15 cellular contexts compared by ENCODE assay signal in the genomic region with DNA sequence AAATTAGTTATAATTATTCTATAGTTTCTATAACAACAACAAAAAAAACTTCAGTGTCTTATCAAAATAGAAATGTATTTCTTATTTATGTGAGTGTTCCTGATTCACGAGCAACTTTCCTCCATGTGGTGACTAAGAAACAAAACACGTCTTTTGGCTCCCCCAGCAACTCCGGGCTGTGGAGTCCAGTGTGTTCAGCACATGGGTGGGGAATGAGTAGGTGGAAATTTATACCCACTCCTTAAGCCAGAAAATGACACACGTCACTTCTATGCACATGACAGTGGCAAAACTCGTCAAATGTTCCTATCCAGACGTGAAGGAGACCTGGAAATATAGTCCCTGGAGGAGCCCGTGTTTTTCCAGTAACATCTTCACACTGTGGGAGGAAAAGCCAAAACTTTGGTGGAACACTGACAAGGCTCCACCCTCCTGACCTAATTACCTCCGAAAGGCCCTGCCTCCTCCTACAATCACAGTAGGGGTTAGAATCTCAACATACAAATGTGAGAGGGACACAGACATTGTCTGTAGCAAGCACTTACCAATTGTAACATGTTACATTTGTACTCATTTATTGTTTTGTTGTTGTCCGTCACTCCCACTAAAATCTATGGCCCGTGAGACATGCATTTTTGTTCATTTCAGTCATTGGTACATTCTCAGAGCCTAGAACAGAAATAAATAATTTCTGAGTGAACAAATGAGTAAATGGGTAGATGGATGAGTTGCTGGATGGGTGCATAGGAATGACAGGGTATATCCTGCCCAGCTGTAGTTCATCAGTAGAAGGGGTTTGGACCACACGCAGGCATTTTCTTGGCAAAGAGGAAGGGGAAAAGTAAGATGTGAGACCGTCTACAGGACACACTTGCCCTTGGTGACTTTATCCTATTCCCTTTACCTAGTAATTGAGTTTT.
DNase-seq lines count a peak whose midpoint lies in the region; ATAC-seq, FAIRE-seq and TF ChIP-seq lines count a peak whose summit lies in the region.
"Had no signal": no experiment of that assay in that cellular context is flagged by ENCODE, and none has a peak within 500 bp of the region (broad histone marks: within the 10 kb centered on the region; RNA-seq: fewer than 3 reads in every experiment).

No MANE protein-coding gene starts in this region.

- no peak overlapping the region for H3K56ac ChIP-seq in IMR-90 (ENCODE audit: extremely low read depth, insufficient read depth, low read length)

- ATAC-seq in IMR-90 (ENCODE audit: low read depth) (no peak), HepG2 (no peak)

- no TSS peak for BruUV-seq in IMR-90 (replicated peaks; lab: Mats Ljungman, UMichigan)
- no TSS peak for BruUV-seq in HepG2 (replicated peaks; lab: Mats Ljungman, UMichigan)

- POLR2A ChIA-PET in IMR-90 (lab: Charles Lee; ENCODE audit: unreplicated experiment) (no interaction called here), HepG2 (lab: Yijun Ruan, JAX) (no interaction called here)

- no peak overlapping the region for H4K8ac ChIP-seq in IMR-90 (ENCODE audit: low read depth in 2 of 2, low read length in 2 of 2)

- intact Hi-C loops in IMR-90 (cut with micrococcal nuclease), result no loop called here
- intact Hi-C loops in HepG2 (cut with micrococcal nuclease; ENCODE audit: unreplicated experiment), result no loop called here

- in situ Hi-C loops in IMR-90 (cut with MboI; ENCODE audit: low sequenced_read_pairs) (no loop called here), HepG2 (cut with HindIII; ENCODE audit: extremely low pct_ligation_motif_present, low pct_unique_long_range_greater_than_20kb) (no loop called here)

- no peak overlapping the region for H2BK15ac ChIP-seq in IMR-90 (ENCODE audit: low read depth, low read length)

- no peaks in the 10 kb centered on the region for H3K79me2 ChIP-seq in HepG2 (ENCODE audit: insufficient read depth, low read length)

- H3K27me3 ChIP-seq in IMR-90 (ENCODE audit: control insufficient read depth, insufficient read depth, low read length) (no peaks in the 10 kb centered on the region), skeletal muscle satellite cell (ENCODE audit: control insufficient read depth, insufficient read depth, low read length) (no peaks in the 10 kb centered on the region), HepG2 (ENCODE audit: control insufficient read depth in 1 of 2, insufficient read depth in 2 of 2, low read length in 2 of 2) (peaks cover 0 to 3% of the 10 kb centered on the region in 2 experiments; a peak in 1 of 5 replicates)

- no peak overlapping the region for H2BK20ac ChIP-seq in IMR-90 (ENCODE audit: low read depth, low read length)

- TF ChIP-seq CTCF in IMR-90 (conservative IDR thresholded peaks at IDR 0.05; ENCODE audit: low read depth, low read length) (no peak), HepG2 (CRISPR knock-in tag; IDR thresholded peaks at IDR 0.05) (no peak)

- no peak overlapping the region for H2BK5ac ChIP-seq in IMR-90 (ENCODE audit: low read depth, low read length, poor library complexity, severe bottlenecking)

- dilution Hi-C loops in IMR-90 (cut with HindIII; ENCODE audit: low sequenced_read_pairs, unreplicated experiment), result no loop called here

- H3K9me3 ChIP-seq in IMR-90 (ENCODE audit: control insufficient read depth, insufficient read depth, low read length) (no peaks in the 10 kb centered on the region), skeletal muscle satellite cell (replicated peaks; ENCODE audit: low read length) (no peaks in the 10 kb centered on the region), HepG2 (ENCODE audit: low read length) (no peaks in the 10 kb centered on the region)

- no peak overlapping the region for H3K23ac ChIP-seq in IMR-90 (ENCODE audit: low read depth, low read length)

- DNase-seq in ELR (ENCODE audit: low read depth), result peak; percentile 21
- DNase-seq in IMR-90, result peak; percentile 58
- peak; percentile 9 for DNase-seq in fibroblast of gingiva (ENCODE audit: low read depth)
- no peak for DNase-seq in NCI-H1436 treated with DMSO at 0.1 percent for 48 hours (lab: John Stamatoyannopoulos, UW)
- DNase-seq in HepG2 (ENCODE audit: low spot score), result no peak
- no peak for DNase-seq in SKM-1 treated with dmso at 0.1 percent for 144 hours (lab: John Stamatoyannopoulos, UW; ENCODE audit: unreplicated experiment)
- DNase-seq: C1 segment of cervical spinal cord, DMS 273 treated with DMSO at 0.1 percent for 48 hours, Karpas-422, NCI-H1417 treated with DMSO at 0.1 percent for 48 hours, NCI-H2029 treated with DMSO at 0.1 percent for 48 hours, NCI-H510A treated with DMSO at 0.1 percent for 48 hours, SIG-M5 had no signal

- no peak for TF ChIP-seq RAD21 in IMR-90 (IDR thresholded peaks at IDR 0.05; ENCODE audit: low read length)
- no peak for TF ChIP-seq RAD21 in HepG2 (CRISPR knock-in tag; IDR thresholded peaks at IDR 0.05)

- H2AFZ ChIP-seq in IMR-90 (replicated peaks; ENCODE audit: low read length, poor library complexity), result peak overlapping the region; percentile 34
- no peak overlapping the region for H2AFZ ChIP-seq in HepG2 (ENCODE audit: low read length)

- H3K79me1 ChIP-seq in IMR-90 (ENCODE audit: low read depth in 1 of 2, low read length in 2 of 2), result no peaks in the 10 kb centered on the region

- no peak for TF ChIP-seq EP300 in HepG2 (IDR thresholded peaks at IDR 0.05; ENCODE audit: low read depth in 2 of 2, low read length in 2 of 2)
- no peak for TF ChIP-seq EP300 in HepG2 (CRISPR knock-in tag; IDR thresholded peaks at IDR 0.05; ENCODE audit: borderline replicate concordance)

- no peak overlapping the region for H4K5ac ChIP-seq in IMR-90 (ENCODE audit: low read depth, low read length)

- H3K9me1 ChIP-seq in IMR-90 (ENCODE audit: insufficient read depth, low read length), result no peaks in the 10 kb centered on the region

- 0 out of 2 replicates have a peak overlapping the region, but pooled peaks have one; percentile 14 for H2BK120ac ChIP-seq in IMR-90 (ENCODE audit: low read depth, low read length)

- H3K4me1 ChIP-seq in IMR-90 (ENCODE audit: control insufficient read depth, insufficient read depth, low read length) (no peaks in the 10 kb centered on the region), skeletal muscle satellite cell (ENCODE audit: control insufficient read depth, insufficient read depth, low read length) (peaks cover 17% of the 10 kb centered on the region), HepG2 (ENCODE audit: insufficient read depth, low read length) (no peaks in the 10 kb centered on the region)

- H3K4me2 ChIP-seq in IMR-90 (ENCODE audit: low read depth, low read length) (no peak overlapping the region), skeletal muscle satellite cell (ENCODE audit: low read length) (peak overlapping the region; percentile 51), HepG2 (ENCODE audit: low read depth, low read length) (no peak overlapping the region)

- no peak overlapping the region for H3K14ac ChIP-seq in IMR-90 (replicated peaks; ENCODE audit: low read depth, low read length)

- H4K20me1 ChIP-seq in IMR-90 (ENCODE audit: insufficient read depth, low read length) (no peaks in the 10 kb centered on the region), HepG2 (ENCODE audit: insufficient read depth, low read length) (no peaks in the 10 kb centered on the region)

- H3K18ac ChIP-seq in IMR-90 (ENCODE audit: low read depth, low read length), result no peak overlapping the region

- H3K9ac ChIP-seq in IMR-90 (ENCODE audit: low read depth, low read length) (no peak overlapping the region), skeletal muscle satellite cell (ENCODE audit: low read depth, low read length) (peak overlapping the region; percentile 29), HepG2 (ENCODE audit: insufficient read depth, low read depth, low read length) (no peak overlapping the region)

- no peak overlapping the region for H4K91ac ChIP-seq in IMR-90 (ENCODE audit: insufficient read depth, low read depth, low read length)

- TF ChIP-seq POLR2A in IMR-90 (IDR thresholded peaks at IDR 0.05; ENCODE audit: low read depth, low read length) (no peak), HepG2 (IDR thresholded peaks at IDR 0.05; ENCODE audit: insufficient read depth in 1 of 2, low read depth in 2 of 2, low read length in 2 of 2) (no peak)

- no CpG with 5 or more reads among the region's 12 CpGs for WGBS in IMR-90 (ENCODE audit: extremely low coverage in 2 of 2, insufficient read length in 1 of 2), 2 experiments
- WGBS in HepG2 (ENCODE audit: low lambda C conversion rate), result 19% methylated on average over 10 of the region's 12 CpGs

- no peak overlapping the region for H2AK5ac ChIP-seq in IMR-90 (ENCODE audit: low read depth, low read length)

- CTCF ChIA-PET in IMR-90 (lab: Yijun Ruan, JAX) (no interaction called here), HepG2 (lab: Yijun Ruan, JAX; ENCODE audit: low intra/inter-chr PET ratio, low total read pairs) (no interaction called here)

- H3K36me3 ChIP-seq in IMR-90 (ENCODE audit: control insufficient read depth, insufficient read depth, low read length) (no peaks in the 10 kb centered on the region), skeletal muscle satellite cell (ENCODE audit: insufficient read depth, low read length) (no peaks in the 10 kb centered on the region), HepG2 (replicated peaks in 1 of 2; ENCODE audit: control insufficient read depth in 1 of 2, insufficient read depth in 2 of 2, low read length in 2 of 2) (no peaks in the 10 kb centered on the region)

- H3K27ac ChIP-seq in IMR-90 (ENCODE audit: insufficient read depth, low read length), result no peak overlapping the region
- H3K27ac ChIP-seq in HepG2 (ENCODE audit: extremely low read length, insufficient read depth, low read length), result no peak overlapping the region

- H3K4me3 ChIP-seq in IMR-90 (ENCODE audit: insufficient read depth, low read depth, low read length), result no peak overlapping the region
- peak overlapping the region; percentile 2 for H3K4me3 ChIP-seq in skeletal muscle satellite cell (ENCODE audit: low read length)
- no peak overlapping the region for H3K4me3 ChIP-seq in HepG2 (replicated peaks in 1 of 3; ENCODE audit: insufficient read depth in 1 of 3, low read depth in 2 of 3, low read length in 3 of 3)

- H3K4ac ChIP-seq in IMR-90 (ENCODE audit: low read depth, low read length), result no peak overlapping the region

- no peak overlapping the region for H2AK9ac ChIP-seq in IMR-90 (replicated peaks; ENCODE audit: low read depth, low read length, poor library complexity)

- no peak for FAIRE-seq in HepG2 (lab: Jason Lieb, UNC)
- FAIRE-seq: RCC 7860 had no signal

TF ChIP-seq in IMR-90, 13 proteins besides CTCF, POLR2A, EP300 and RAD21 (continues in another document):
- no peak for TF ChIP-seq CHD1 (IDR thresholded peaks at IDR 0.05; ENCODE audit: low read depth, low read length)
- TF ChIP-seq FOS (IDR thresholded peaks at IDR 0.05; ENCODE audit: low read depth, low read length), result no peak

TF ChIP-seq in HepG2, 621 proteins besides CTCF, POLR2A, EP300 and RAD21 (continues in another document):
- TF ChIP-seq ZBTB7B (CRISPR knock-in tag; IDR thresholded peaks at IDR 0.05) (no peak), ZNF790 (CRISPR knock-in tag; IDR thresholded peaks at IDR 0.05; ENCODE audit: borderline replicate concordance) (no peak)
- TF ChIP-seq, protein P1, sequence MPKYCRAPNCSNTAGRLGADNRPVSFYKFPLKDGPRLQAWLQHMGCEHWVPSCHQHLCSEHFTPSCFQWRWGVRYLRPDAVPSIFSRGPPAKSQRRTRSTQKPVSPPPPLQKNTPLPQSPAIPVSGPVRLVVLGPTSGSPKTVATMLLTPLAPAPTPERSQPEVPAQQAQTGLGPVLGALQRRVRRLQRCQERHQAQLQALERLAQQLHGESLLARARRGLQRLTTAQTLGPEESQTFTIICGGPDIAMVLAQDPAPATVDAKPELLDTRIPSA (CRISPR knock-in tag; IDR thresholded peaks at IDR 0.05; ENCODE audit: borderline replicate concordance), result no peak

Comparison
In these comparisons a context has a peak if more than half of its experiments do, and no peak if none do; other contexts are left out.
1. DNase-seq: peak in ELR (single experiment), IMR-90 (single experiment) and fibroblast of gingiva (single experiment); none in NCI-H1436 treated with DMSO at 0.1 percent for 48 hours (single experiment), HepG2 (single experiment) and SKM-1 treated with dmso at 0.1 percent for 144 hours (single experiment).